1 cellular context compared by ENCODE assay signal in the genomic region with DNA sequence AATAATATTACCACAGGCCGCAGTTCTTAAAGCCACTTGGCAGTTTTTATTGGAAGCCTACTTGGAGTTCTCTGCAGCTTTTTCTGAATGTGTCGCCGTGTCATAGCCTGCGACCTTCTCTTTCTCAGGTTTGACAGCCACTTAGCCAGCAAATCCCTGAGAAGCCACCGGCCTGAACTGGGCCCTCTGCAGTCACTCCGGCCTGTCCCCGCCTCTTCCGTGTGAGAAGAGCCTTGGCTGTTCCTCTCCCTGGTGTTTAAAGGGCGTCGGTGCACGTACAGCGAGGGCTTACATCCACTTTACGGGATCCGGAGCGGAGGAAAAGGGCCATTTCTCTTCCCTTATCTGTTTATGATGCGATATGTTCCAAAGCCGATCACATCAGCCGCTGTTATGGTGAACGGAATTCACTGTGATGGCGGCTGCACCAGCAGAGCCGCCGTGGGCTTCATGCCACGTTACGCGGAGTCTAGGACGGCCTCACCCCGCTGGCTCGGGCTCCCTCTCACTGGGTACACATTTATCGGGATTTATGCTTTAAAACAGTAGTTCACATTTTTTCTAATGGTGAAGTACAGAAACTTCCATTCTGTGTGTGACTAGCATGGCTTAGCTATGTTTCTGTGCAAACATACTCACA.
TF ChIP-seq lines count a peak whose summit lies in the region.

No MANE protein-coding gene starts in this region.

TF ChIP-seq in HCT116, 20 proteins besides CTCF, POLR2A, EP300 and RAD21 (continued from another document):
- TF ChIP-seq, protein P1, sequence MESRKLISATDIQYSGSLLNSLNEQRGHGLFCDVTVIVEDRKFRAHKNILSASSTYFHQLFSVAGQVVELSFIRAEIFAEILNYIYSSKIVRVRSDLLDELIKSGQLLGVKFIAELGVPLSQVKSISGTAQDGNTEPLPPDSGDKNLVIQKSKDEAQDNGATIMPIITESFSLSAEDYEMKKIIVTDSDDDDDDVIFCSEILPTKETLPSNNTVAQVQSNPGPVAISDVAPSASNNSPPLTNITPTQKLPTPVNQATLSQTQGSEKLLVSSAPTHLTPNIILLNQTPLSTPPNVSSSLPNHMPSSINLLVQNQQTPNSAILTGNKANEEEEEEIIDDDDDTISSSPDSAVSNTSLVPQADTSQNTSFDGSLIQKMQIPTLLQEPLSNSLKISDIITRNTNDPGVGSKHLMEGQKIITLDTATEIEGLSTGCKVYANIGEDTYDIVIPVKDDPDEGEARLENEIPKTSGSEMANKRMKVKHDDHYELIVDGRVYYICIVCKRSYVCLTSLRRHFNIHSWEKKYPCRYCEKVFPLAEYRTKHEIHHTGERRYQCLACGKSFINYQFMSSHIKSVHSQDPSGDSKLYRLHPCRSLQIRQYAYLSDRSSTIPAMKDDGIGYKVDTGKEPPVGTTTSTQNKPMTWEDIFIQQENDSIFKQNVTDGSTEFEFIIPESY (IDR thresholded peaks at IDR 0.05; ENCODE audit: extremely low read depth, insufficient replicate concordance, low read length) = no peak
- TF ChIP-seq ZFX (IDR thresholded peaks at IDR 0.05) = no peak
